Comparison of ENCODE assay signal across 10 cellular contexts in genomic region chr2:18413794-18414396, GRCh38.
DNase-seq lines count a peak whose midpoint lies in the region; ATAC-seq and TF ChIP-seq lines count a peak whose summit lies in the region.
"Had no signal": no experiment of that assay in that cellular context is flagged by ENCODE, and none has a peak within 500 bp of the region (broad histone marks: within the 10 kb centered on the region; RNA-seq: fewer than 3 reads in every experiment).

No MANE protein-coding gene starts in this region.

- H3K27ac ChIP-seq in heart right ventricle, result peak overlapping the region in 5 of 10 donors; percentile 6 to 46 (median 10)
- peak overlapping the region; percentile 75 for H3K27ac ChIP-seq in smooth muscle cell (ENCODE audit: low read depth)
- H3K27ac ChIP-seq: body of pancreas had no signal

- TF ChIP-seq CTCF in heart right ventricle (IDR thresholded peaks at IDR 0.05), result no peak
- no peak for TF ChIP-seq CTCF in smooth muscle cell (IDR thresholded peaks at IDR 0.05; ENCODE audit: borderline replicate concordance, insufficient read depth, poor library complexity, severe bottlenecking)

- no peaks in the 10 kb centered on the region for H3K27me3 ChIP-seq in adipocyte (replicated peaks; ENCODE audit: control insufficient read depth, insufficient read depth, low read length)
- no peaks in the 10 kb centered on the region for H3K27me3 ChIP-seq in heart right ventricle
- H3K27me3 ChIP-seq in smooth muscle cell (ENCODE audit: low read depth), result no peaks in the 10 kb centered on the region
- H3K27me3 ChIP-seq: body of pancreas had no signal

- peak overlapping the region; percentile 49 for H3K4me2 ChIP-seq in smooth muscle cell

- peaks cover 3% of the 10 kb centered on the region for H3F3A ChIP-seq in smooth muscle cell (ENCODE audit: low read depth)

- H3K79me2 ChIP-seq in smooth muscle cell (ENCODE audit: low read depth), result no peaks in the 10 kb centered on the region

- H3K36me3 ChIP-seq in adipocyte (ENCODE audit: control insufficient read depth, insufficient read depth, low read length, severe bottlenecking) (no peaks in the 10 kb centered on the region), heart right ventricle (no peaks in the 10 kb centered on the region), smooth muscle cell (ENCODE audit: low read depth) (no peaks in the 10 kb centered on the region)

- H3K4me1 ChIP-seq in adipocyte (ENCODE audit: control insufficient read depth, insufficient read depth, low read length) (peaks cover 27% of the 10 kb centered on the region), heart right ventricle (no peaks in the 10 kb centered on the region), smooth muscle cell (ENCODE audit: low read depth) (no peaks in the 10 kb centered on the region)
- H3K4me1 ChIP-seq: body of pancreas had no signal

- H4K20me1 ChIP-seq in smooth muscle cell (ENCODE audit: low read depth), result no peaks in the 10 kb centered on the region

- H3K9me3 ChIP-seq in adipocyte (ENCODE audit: control insufficient read depth, low read length) (no peaks in the 10 kb centered on the region), heart right ventricle (no peaks in the 10 kb centered on the region), smooth muscle cell (replicated peaks; ENCODE audit: low read depth) (no peaks in the 10 kb centered on the region)
- H3K9me3 ChIP-seq: body of pancreas had no signal

- peak; percentile 60 for DNase-seq in HPDE6-E6E7 (ENCODE audit: extremely low spot score)
- DNase-seq in adipocyte (ENCODE audit: low read depth), result peak; percentile 83
- DNase-seq in heart right ventricle, result peak in 1 of 2 donors; percentile 13
- DNase-seq in smooth muscle cell (lab: John Stamatoyannopoulos, UW; ENCODE audit: unreplicated experiment), result no peak
- DNase-seq in cerebellar nuclear complex (lab: John Stamatoyannopoulos, UW), result no peak
- DNase-seq in KBM-7, result no peak
- DNase-seq: NCI-H2029 treated with DMSO at 0.1 percent for 48 hours had no signal

- peak overlapping the region; percentile 67 for H3K9ac ChIP-seq in adipocyte (ENCODE audit: low read length)
- no peak overlapping the region for H3K9ac ChIP-seq in smooth muscle cell (ENCODE audit: low read depth)

- peak in 7 of 8 donors; percentile 57 to 94 (median 83) for ATAC-seq in heart right ventricle
- no peak for ATAC-seq in HG03342 (IDR thresholded peaks at IDR 0.05; ENCODE audit: unreplicated experiment)
- ATAC-seq in GM19035 (IDR thresholded peaks at IDR 0.05; ENCODE audit: unreplicated experiment), result no peak
- ATAC-seq: body of pancreas had no signal

- 46 to 54% methylated on average over 1 of the region's 1 CpG for WGBS in heart right ventricle, 2 donors
- WGBS in smooth muscle cell (ENCODE audit: low lambda C conversion rate), result 54% methylated on average over 1 of the region's 1 CpG

- no peak overlapping the region for H2AFZ ChIP-seq in smooth muscle cell (ENCODE audit: low read depth)

- in situ Hi-C loops in KBM-7 (cut with MboI; ENCODE audit: low pct_unique_long_range_greater_than_20kb, low sequenced_read_pairs), result no loop called here

- intact Hi-C loops in heart right ventricle (cut with DNase I), result no loop called here

- H3K4me3 ChIP-seq in adipocyte (ENCODE audit: low read length) (peak overlapping the region; percentile 49), heart right ventricle (no peak overlapping the region), smooth muscle cell (no peak overlapping the region)
- H3K4me3 ChIP-seq: body of pancreas had no signal

Comparison
In these comparisons a context has a peak if more than half of its experiments do, and no peak if none do; other contexts are left out.
1. DNase-seq: peak in HPDE6-E6E7 (single experiment) and adipocyte (single experiment); none in smooth muscle cell (single experiment), cerebellar nuclear complex (0 of 2) and KBM-7 (single experiment).
2. ATAC-seq: peak in heart right ventricle (7 of 8); none in HG03342 (single experiment) and GM19035 (single experiment).